ENCODE assay signal across 29 cellular contexts in genomic region chr6:47004458-47004857, GRCh38. TPM values are rescaled to one million over a fixed set of nuclear protein-coding genes. Genes with fewer than 3 reads are reported as not detected.
DNase-seq lines count a peak whose midpoint lies in the region; ATAC-seq and TF ChIP-seq lines count a peak whose summit lies in the region.
"Had no signal": no experiment of that assay in that cellular context is flagged by ENCODE, and none has a peak within 500 bp of the region (broad histone marks: within the 10 kb centered on the region; RNA-seq: fewer than 3 reads in every experiment).

No MANE protein-coding gene starts in this region.

- H3K4me1 ChIP-seq in HEK293 (ENCODE audit: control insufficient read depth, insufficient read depth, low read length): no peaks in the 10 kb centered on the region
- H3K4me1 ChIP-seq: left ventricle myocardium inferior, spleen had no signal

- peak; percentile 63 for DNase-seq in NOMO-1 treated with dmso at 0.1 percent for 144 hours (lab: John Stamatoyannopoulos, UW; ENCODE audit: unreplicated experiment)
- DNase-seq in epithelial cell of esophagus (ENCODE audit: low read depth): peak; percentile 58
- peak; percentile 81 for DNase-seq in renal cortical epithelial cell (ENCODE audit: low read depth)
- DNase-seq in cerebellar nuclear complex (lab: John Stamatoyannopoulos, UW): no peak
- DNase-seq: activated CD4-positive, alpha-beta memory T cell treated with anti-CD3 and anti-CD28 coated beads for 36 hours; activated CD4-positive, CD25-positive, alpha-beta regulatory T cell treated with anti-CD3 and anti-CD28 coated beads, Interleukin-2, amount 50 U/mL, for 72 hours; activated naive CD4-positive, alpha-beta T cell treated with Interleukin-2 at 50 U/mL for 16 hours; activated T-cell treated with anti-CD3 and anti-CD28 coated beads, Interleukin-2, amount 50 U/mL, for 72 hours; CD4-positive, alpha-beta memory T cell; KBM-7; left ventricle myocardium inferior; MG63; NCI-H146; NCI-H510A treated with DMSO at 0.1 percent for 48 hours; PC-3; posterior cingulate gyrus; right cardiac atrium; SK-N-SH; spleen; stimulated activated CD4-positive, alpha-beta T cell treated with anti-CD3 and anti-CD28 coated beads, Interleukin-2, amount 100 ng/mL, for 24 hours; stimulated activated naive CD8-positive, alpha-beta T cell treated with anti-CD3 and anti-CD28 coated beads, Interleukin-15, amount 100 ng/mL, for 72 hours; T-helper 17 cell had no signal

- no peaks in the 10 kb centered on the region for H3K9me3 ChIP-seq in HEK293 (ENCODE audit: control insufficient read depth, insufficient read depth, low read depth, low read length)
- H3K9me3 ChIP-seq: left ventricle myocardium inferior, MG63, SK-N-SH, spleen had no signal

- CTCF ChIA-PET in HEK293 (lab: Yijun Ruan, JAX): interaction anchor here (1.1 to 1.8 kb wide), 3 partner anchors 13 to 156 kb away, joined by 3 to 8 read pairs (median 5); no protein-coding TSS in a partner anchor

- ATAC-seq in HG03521 (IDR thresholded peaks at IDR 0.05; ENCODE audit: unreplicated experiment): no peak
- ATAC-seq in HG03045 (IDR thresholded peaks at IDR 0.05; ENCODE audit: unreplicated experiment): no peak
- ATAC-seq: activated T-cell treated with anti-CD3 and anti-CD28 coated beads, Interleukin-2, amount 50 U/mL, for 72 hours; PC-3; right cardiac atrium; Right ventricle myocardium inferior; stimulated activated naive CD8-positive, alpha-beta T cell treated with anti-CD3 and anti-CD28 coated beads, Interleukin-15, amount 100 ng/mL, for 72 hours; T-helper 17 cell had no signal

- TF ChIP-seq CTCF in HEK293 (tag by site-specific recombination; IDR thresholded peaks at IDR 0.05) (no peak), epithelial cell of esophagus (IDR thresholded peaks at IDR 0.05; ENCODE audit: insufficient read depth, low read depth, low read length, missing control alignments) (no peak)

- POLR2A ChIA-PET in HEK293 (lab: Yijun Ruan, JAX): no interaction called here

- no peak overlapping the region for H3K27ac ChIP-seq in HEK293 (ENCODE audit: extremely low read depth, low read depth, low read length)
- H3K27ac ChIP-seq: left ventricle myocardium inferior, spleen had no signal

- H3K4me3 ChIP-seq in HEK293 (ENCODE audit: low read depth, low read length) (no peak overlapping the region), epithelial cell of esophagus (ENCODE audit: low read length) (no peak overlapping the region)
- H3K4me3 ChIP-seq: left ventricle myocardium inferior, MG63, spleen had no signal

- H3K36me3 ChIP-seq in HEK293 (ENCODE audit: control insufficient read depth in 2 of 2, insufficient read depth in 1 of 2, low read length in 2 of 2): no peaks in the 10 kb centered on the region
- H3K36me3 ChIP-seq: left ventricle myocardium inferior, MG63, spleen had no signal

TF ChIP-seq in HEK293, 187 proteins besides CTCF, POLR2A, EP300 and RAD21:
- TF ChIP-seq ZBTB44 (tag by site-specific recombination; IDR thresholded peaks at IDR 0.05) (no peak), KLF16 (tag by site-specific recombination; IDR thresholded peaks at IDR 0.05) (no peak), WT1 (tag by site-specific recombination; IDR thresholded peaks at IDR 0.05) (peak; percentile 54), PRDM6 (tag by site-specific recombination; IDR thresholded peaks at IDR 0.05) (peak; percentile 35; the same call in 1 of the 2 replicates), ZSCAN5A (tag by site-specific recombination; IDR thresholded peaks at IDR 0.05) (no peak), ZBTB21 (tag by site-specific recombination; IDR thresholded peaks at IDR 0.05) (no peak), ZNF24 (tag by site-specific recombination; IDR thresholded peaks at IDR 0.05) (no peak)

RNA-seq across cellular contexts. Expression of gene ADGRF1, which starts 37.7 kb away (rescaled TPM):
- total RNA-seq in renal cortical epithelial cell: 18.3 and 36.6 TPM in 2 replicates
- total RNA-seq: activated CD4-positive, alpha-beta memory T cell treated with anti-CD3 and anti-CD28 coated beads for 36 hours; activated T-cell treated with anti-CD3 and anti-CD28 coated beads, Interleukin-2, amount 50 U/mL, for 72 hours; B cell; CD4-positive, alpha-beta memory T cell; chondrocyte; glomerular endothelial cell; left ventricle myocardium inferior; right cardiac atrium; Right ventricle myocardium inferior; T-helper 17 cell had no signal

Comparison
In these comparisons a context has a peak if more than half of its experiments do, and no peak if none do; other contexts are left out.
1. DNase-seq: peak in NOMO-1 treated with dmso at 0.1 percent for 144 hours (single experiment), epithelial cell of esophagus (single experiment) and renal cortical epithelial cell (single experiment); none in cerebellar nuclear complex (0 of 2).